ENCODE assay signal across 22 cellular contexts in genomic region chr1:21680381-21680780, GRCh38. TPM values are rescaled to one million over a fixed set of nuclear protein-coding genes. Genes with fewer than 3 reads are reported as not detected.
"Had no signal": no experiment of that assay in that cellular context is flagged by ENCODE, and none has a peak within 500 bp of the region (broad histone marks: within the 10 kb centered on the region; RNA-seq: fewer than 3 reads in every experiment).

No MANE protein-coding gene starts in this region.

- H3K4me3 ChIP-seq: adrenal gland, breast epithelium had no signal

- H3K4me1 Mint-ChIP-seq: activated CD8-positive, alpha-beta memory T cell treated with anti-CD3 and anti-CD28 coated beads, Interleukin-2, amount 10 ng/mL, durations not matched to agents 7 days and 5 days; activated naive CD4-positive, alpha-beta T cell treated with anti-CD3 and anti-CD28 coated beads, Interleukin-2, amount 10 ng/mL, durations not matched to agents 7 days and 5 days; activated naive CD8-positive, alpha-beta T cell treated with anti-CD3 and anti-CD28 coated beads for 36 hours had no signal

- DNase-seq: activated CD4-positive, alpha-beta T cell treated with anti-CD3 and anti-CD28 coated beads for 4 hours; activated CD8-positive, alpha-beta memory T cell treated with anti-CD3 and anti-CD28 coated beads, Interleukin-2, amount 10 ng/mL, durations not matched to agents 7 days and 5 days; activated gamma-delta T cell treated with Interleukin-2 at 50 U/mL for 16 hours; activated naive CD4-positive, alpha-beta T cell treated with anti-CD3 and anti-CD28 coated beads, Interleukin-2, amount 10 ng/mL, durations not matched to agents 7 days and 5 days; activated naive CD8-positive, alpha-beta T cell treated with anti-CD3 and anti-CD28 coated beads for 36 hours; activated T-cell treated with anti-CD3 and anti-CD28 coated beads, Interleukin-2, amount 50 U/mL, for 4 hours; anterior cingulate cortex; caudate nucleus; KG1; NCI-H1048; NCI-H146; NCI-H187 treated with DMSO at 0.1 percent for 48 hours; NCI-H2081 treated with DMSO at 0.1 percent for 48 hours; NCI-H226; NCI-H526; NCI-H82; SIG-M5 had no signal

- H3K36me3 ChIP-seq: breast epithelium had no signal

- H3K27me3 Mint-ChIP-seq: activated CD8-positive, alpha-beta memory T cell treated with anti-CD3 and anti-CD28 coated beads, Interleukin-2, amount 10 ng/mL, durations not matched to agents 7 days and 5 days; activated naive CD4-positive, alpha-beta T cell treated with anti-CD3 and anti-CD28 coated beads, Interleukin-2, amount 10 ng/mL, durations not matched to agents 7 days and 5 days; activated naive CD8-positive, alpha-beta T cell treated with anti-CD3 and anti-CD28 coated beads for 36 hours; IgD-negative memory B cell had no signal

- H3K27ac ChIP-seq: breast epithelium had no signal

- H3K27ac Mint-ChIP-seq: activated CD8-positive, alpha-beta memory T cell treated with anti-CD3 and anti-CD28 coated beads, Interleukin-2, amount 10 ng/mL, durations not matched to agents 7 days and 5 days; activated naive CD4-positive, alpha-beta T cell treated with anti-CD3 and anti-CD28 coated beads, Interleukin-2, amount 10 ng/mL, durations not matched to agents 7 days and 5 days; activated naive CD8-positive, alpha-beta T cell treated with anti-CD3 and anti-CD28 coated beads for 36 hours; activated T-helper 2 cell treated with anti-CD3 and anti-CD28 coated beads, Interferon-gamma antibody, Interleukin-2, Interleukin-4, amounts not matched to agents 10 μg/mL and 5 μg/mL and 100 μg/mL, durations not matched to agents 14 hours and 24 hours and 36 hours had no signal

- ATAC-seq: activated CD8-positive, alpha-beta memory T cell treated with anti-CD3 and anti-CD28 coated beads, Interleukin-2, amount 10 ng/mL, durations not matched to agents 7 days and 5 days; activated T-cell treated with anti-CD3 and anti-CD28 coated beads, Interleukin-2, amount 50 U/mL, for 4 hours had no signal

- H3K4me1 ChIP-seq: breast epithelium had no signal

- H3K4me3 Mint-ChIP-seq: activated CD8-positive, alpha-beta memory T cell treated with anti-CD3 and anti-CD28 coated beads, Interleukin-2, amount 10 ng/mL, durations not matched to agents 7 days and 5 days; activated naive CD4-positive, alpha-beta T cell treated with anti-CD3 and anti-CD28 coated beads, Interleukin-2, amount 10 ng/mL, durations not matched to agents 7 days and 5 days; activated naive CD8-positive, alpha-beta T cell treated with anti-CD3 and anti-CD28 coated beads for 36 hours; activated T-cell treated with anti-CD3 and anti-CD28 coated beads, Interleukin-2, amount 50 U/mL, for 4 hours; IgD-negative memory B cell had no signal

- H3K27me3 ChIP-seq: adrenal gland, breast epithelium had no signal

- H3K9me3 ChIP-seq: adrenal gland, breast epithelium had no signal

- H3K9me3 Mint-ChIP-seq: activated naive CD4-positive, alpha-beta T cell treated with anti-CD3 and anti-CD28 coated beads, Interleukin-2, amount 10 ng/mL, durations not matched to agents 7 days and 5 days; activated naive CD8-positive, alpha-beta T cell treated with anti-CD3 and anti-CD28 coated beads for 36 hours; activated T-cell treated with anti-CD3 and anti-CD28 coated beads, Interleukin-2, amount 50 U/mL, for 4 hours; activated T-helper 2 cell treated with anti-CD3 and anti-CD28 coated beads, Interferon-gamma antibody, Interleukin-2, Interleukin-4, amounts not matched to agents 10 μg/mL and 5 μg/mL and 100 μg/mL, durations not matched to agents 14 hours and 24 hours and 36 hours; IgD-negative memory B cell had no signal

RNA-seq across cellular contexts. Expression of gene RAP1GAP, which starts 11.2 kb away (rescaled TPM):
- total RNA-seq: OCI-LY7 had no signal
- polyA plus RNA-seq: IgD-negative memory B cell had no signal
